Comparison of ENCODE assay signal across 18 cellular contexts in genomic region chr3:114093001-114093350, GRCh38. TPM values are rescaled to one million over a fixed set of nuclear protein-coding genes. Genes with fewer than 3 reads are reported as not detected.
DNase-seq lines count a peak whose midpoint lies in the region; TF ChIP-seq lines count a peak whose summit lies in the region.
"Had no signal": no experiment of that assay in that cellular context is flagged by ENCODE, and none has a peak within 500 bp of the region (broad histone marks: within the 10 kb centered on the region; RNA-seq: fewer than 3 reads in every experiment).

No MANE protein-coding gene starts in this region.

- H3K27me3 ChIP-seq in neutrophil: no peaks in the 10 kb centered on the region
- H3K27me3 ChIP-seq: adrenal gland, ovary, stomach had no signal

- no peak for TF ChIP-seq CTCF in AG10803 (conservative IDR thresholded peaks at IDR 0.05; ENCODE audit: low read length)
- TF ChIP-seq CTCF in HFFc6 (IDR thresholded peaks at IDR 0.05): no peak
- TF ChIP-seq CTCF in neutrophil (IDR thresholded peaks at IDR 0.05): no peak

- peaks cover 1% of the 10 kb centered on the region for H3K36me3 Mint-ChIP-seq in HFFc6 (ENCODE audit: low read depth)

- no peaks in the 10 kb centered on the region for H3K36me3 ChIP-seq in neutrophil
- H3K36me3 ChIP-seq: adrenal gland, ovary had no signal

- peak overlapping the region; percentile 75 for H3K27ac ChIP-seq in neutrophil
- H3K27ac ChIP-seq: coronary artery, ovary, stomach had no signal

- 0 out of 2 replicates have a peak overlapping the region, but pooled peaks have one; percentile 10 for H3K27ac Mint-ChIP-seq in HFFc6
- H3K27ac Mint-ChIP-seq: activated T-cell treated with anti-CD3 and anti-CD28 coated beads, Interleukin-2, amount 50 U/mL, for 24 hours; type B pancreatic cell had no signal

- H3K4me3 ChIP-seq in AG10803 (ENCODE audit: low read length) (no peak overlapping the region), neutrophil (ENCODE audit: low read depth in 1 of 2, low read length in 1 of 2) (peak overlapping the region; percentile 27 to 42)
- H3K4me3 ChIP-seq: adrenal gland, coronary artery, lung, ovary, stomach had no signal

- H3K4me1 ChIP-seq in neutrophil (ENCODE audit: control insufficient read depth in 1 of 2, insufficient read depth in 1 of 2, low read depth in 1 of 2, low read length in 1 of 2): peaks cover 15 to 20% of the 10 kb centered on the region in 2 experiments
- H3K4me1 ChIP-seq: stomach had no signal

- H3K4me3 Mint-ChIP-seq in HFFc6: peak overlapping the region; percentile 4
- H3K4me3 Mint-ChIP-seq: activated T-cell treated with anti-CD3 and anti-CD28 coated beads, Interleukin-2, amount 50 U/mL, for 24 hours had no signal

- H3K4me1 Mint-ChIP-seq in HFFc6 (ENCODE audit: low read depth): peaks cover 41% of the 10 kb centered on the region

- DNase-seq in AG10803 (ENCODE audit: low read depth): peak; percentile 41
- DNase-seq in HFFc6: no peak
- peak; percentile 22 for DNase-seq in hepatic stellate cell (ENCODE audit: low spot score)
- no peak for DNase-seq in NCI-H2227 (lab: John Stamatoyannopoulos, UW; ENCODE audit: unreplicated experiment)
- DNase-seq in A172 (ENCODE audit: low spot score): no peak
- DNase-seq in MV-4-11 (lab: John Stamatoyannopoulos, UW): no peak
- DNase-seq: activated CD4-positive, CD25-positive, alpha-beta regulatory T cell treated with anti-CD3 and anti-CD28 coated beads, Interleukin-2, amount 50 U/mL, for 72 hours; activated naive CD4-positive, alpha-beta T cell; activated T-cell treated with anti-CD3 and anti-CD28 coated beads, Interleukin-2, amount 50 U/mL, for 24 hours; GOT3; NCI-H1105 had no signal

- no peaks in the 10 kb centered on the region for H3K27me3 Mint-ChIP-seq in HFFc6 (ENCODE audit: insufficient read depth)
- H3K27me3 Mint-ChIP-seq: activated T-cell treated with anti-CD3 and anti-CD28 coated beads, Interleukin-2, amount 50 U/mL, for 24 hours had no signal

- H3K9me3 ChIP-seq in neutrophil: no peaks in the 10 kb centered on the region
- H3K9me3 ChIP-seq: adrenal gland, ovary, stomach had no signal

- no peaks in the 10 kb centered on the region for H3K9me3 Mint-ChIP-seq in HFFc6
- H3K9me3 Mint-ChIP-seq: activated T-cell treated with anti-CD3 and anti-CD28 coated beads, Interleukin-2, amount 50 U/mL, for 24 hours had no signal

RNA-seq across cellular contexts. Expression of gene QTRT2, which starts 36.4 kb away (rescaled TPM):
- 10 to 100 TPM; 18.1 to 23.2 (median 22.0) TPM for total RNA-seq in HFFc6 (2021; fragmentation: NEBNext Ultra II Directional; extraction: Animal tissue kit (Norgen Biotek cat#: 25700))
- total RNA-seq in A172 (2014; rRNA removed; shearing (Covaris generic)): 24.4 and 49.1 TPM in 2 replicates

RNA-seq across cellular contexts. Expression of gene CCDC191, which starts 36.6 kb away (rescaled TPM):
- total RNA-seq in HFFc6 (2021; fragmentation: NEBNext Ultra II Directional; extraction: Animal tissue kit (Norgen Biotek cat#: 25700)): 1 to 10 TPM in 4 of 6 experiments, under 1 TPM in 2; 0.83 to 1.5 (median 1.2) TPM
- total RNA-seq in A172 (2014; rRNA removed; shearing (Covaris generic)): 5.6 and 7.0 TPM in 2 replicates

Comparison
In these comparisons a context has a peak if more than half of its experiments do, and no peak if none do; other contexts are left out.
1. DNase-seq: peak in AG10803 (single experiment) and hepatic stellate cell (single experiment); none in HFFc6 (single experiment), NCI-H2227 (single experiment), A172 (single experiment) and MV-4-11 (single experiment).